Comparison of ENCODE assay signal across 12 cellular contexts in the genomic region with DNA sequence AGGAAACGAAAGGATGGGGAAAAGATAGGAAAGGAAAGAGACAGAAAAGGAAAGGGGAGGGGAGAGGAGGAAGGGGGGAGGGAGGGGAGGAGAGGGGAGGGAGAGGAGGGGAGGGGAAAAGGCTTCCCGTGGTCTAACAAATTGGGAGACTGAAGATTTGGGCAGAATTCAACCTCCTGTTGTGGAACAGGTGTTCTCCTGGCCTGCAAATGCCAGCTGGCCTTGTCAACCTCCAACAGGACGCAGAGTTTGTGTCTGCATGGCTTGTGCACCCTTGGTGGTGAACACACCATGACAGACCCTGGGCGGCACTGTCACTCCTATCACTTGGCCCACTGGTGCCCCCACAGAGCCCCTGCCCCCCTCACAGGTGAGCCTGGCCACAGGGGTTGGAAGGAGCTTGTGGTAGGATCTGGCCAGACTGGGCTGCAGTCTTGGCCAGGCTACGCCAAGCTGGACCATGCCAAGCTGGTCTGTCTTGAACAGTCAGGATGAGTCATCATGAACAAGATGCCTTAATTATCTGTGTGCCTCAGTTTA.
"Had no signal": no experiment of that assay in that cellular context is flagged by ENCODE, and none has a peak within 500 bp of the region (broad histone marks: within the 10 kb centered on the region; RNA-seq: fewer than 3 reads in every experiment).

No MANE protein-coding gene starts in this region.

- H3K9me3 ChIP-seq: heart left ventricle, suprapubic skin, thyroid gland had no signal

- H3K4me2 ChIP-seq: smooth muscle cell had no signal

- DNase-seq: effector CD4-positive, alpha-beta T cell; heart left ventricle; hypothalamus; mammary epithelial cell; naive thymus-derived CD4-positive, alpha-beta T cell; right cardiac atrium; stimulated activated CD4-positive, alpha-beta T cell treated with anti-CD3 and anti-CD28 coated beads, Interleukin-4, amount 100 ng/mL, for 1 hour; stimulated activated CD8-positive, alpha-beta memory T cell treated with anti-CD3 and anti-CD28 coated beads, Interleukin-4, amount 100 ng/mL, for 48 hours; stimulated activated naive CD8-positive, alpha-beta T cell treated with anti-CD3 and anti-CD28 coated beads, Interleukin-15, Interleukin-2, amounts not matched to agents 100 U/mL and 50 U/mL, for 24 hours; thyroid gland had no signal

- H3K27ac ChIP-seq: heart left ventricle, suprapubic skin, thyroid gland had no signal

- H3K27me3 ChIP-seq: suprapubic skin, thyroid gland had no signal

- H3K4me3 ChIP-seq: heart left ventricle, smooth muscle cell, suprapubic skin, thyroid gland had no signal

- H3K36me3 ChIP-seq: heart left ventricle, suprapubic skin, thyroid gland had no signal
